ENCODE assay signal across 6 cellular contexts in the genomic region with DNA sequence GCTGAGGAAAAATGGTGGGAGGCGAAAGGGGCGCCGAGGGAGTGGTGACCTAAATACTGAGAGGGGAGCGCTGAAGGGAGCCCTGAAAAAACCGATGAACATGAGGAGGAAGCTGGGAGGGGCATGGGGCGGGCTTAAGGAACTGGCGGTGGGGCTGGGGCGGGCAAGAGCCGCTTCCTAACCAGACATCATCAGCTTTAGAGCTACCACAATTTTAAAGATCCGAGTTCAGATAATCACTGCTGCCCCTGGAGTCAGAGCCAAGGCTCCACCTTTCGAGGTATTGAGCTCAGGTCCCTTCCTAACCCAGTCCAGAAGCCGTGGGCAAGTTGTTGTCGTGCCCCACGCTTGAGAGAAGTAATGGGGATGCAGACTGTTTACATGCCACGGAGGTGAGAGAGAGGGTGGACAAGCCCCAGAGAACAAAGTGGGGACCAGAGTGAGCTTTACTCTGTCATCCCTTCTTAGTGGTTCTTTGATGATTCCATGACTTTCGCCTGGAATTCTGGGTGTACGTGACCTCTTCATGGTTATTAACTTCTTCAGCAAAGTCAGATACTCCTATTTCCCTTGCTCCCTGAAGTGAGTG. TPM values are rescaled to one million over a fixed set of nuclear protein-coding genes. Genes with fewer than 3 reads are reported as not detected.
DNase-seq lines count a peak whose midpoint lies in the region; ATAC-seq and TF ChIP-seq lines count a peak whose summit lies in the region.

No MANE protein-coding gene starts in this region.

- H3K9me3 Mint-ChIP-seq in activated naive CD8-positive, alpha-beta T cell treated with anti-CD3 and anti-CD28 coated beads, Interleukin-2, amount 50 U/mL, for 24 hours, result no peaks in the 10 kb centered on the region

- peaks cover 38% of the 10 kb centered on the region for H3K4me1 Mint-ChIP-seq in activated naive CD8-positive, alpha-beta T cell treated with anti-CD3 and anti-CD28 coated beads, Interleukin-2, amount 50 U/mL, for 24 hours

- peak overlapping the region; percentile 81 for H3K4me3 ChIP-seq in GM12875 (ENCODE audit: low read depth, low read length)
- peak overlapping the region; percentile 91 for H3K4me3 ChIP-seq in mucosa of stomach (ENCODE audit: low read length)

- peaks cover 10% of the 10 kb centered on the region for H3K36me3 ChIP-seq in mucosa of stomach (ENCODE audit: control insufficient read depth, insufficient read depth, low read length)

- H3K4me3 Mint-ChIP-seq in activated naive CD8-positive, alpha-beta T cell treated with anti-CD3 and anti-CD28 coated beads, Interleukin-2, amount 50 U/mL, for 24 hours, result no peak overlapping the region

- no peak overlapping the region for H3K27ac Mint-ChIP-seq in activated naive CD8-positive, alpha-beta T cell treated with anti-CD3 and anti-CD28 coated beads, Interleukin-2, amount 50 U/mL, for 24 hours

- peak; percentile 25 for ATAC-seq in HG02943 (IDR thresholded peaks at IDR 0.05; ENCODE audit: low read depth, unreplicated experiment)
- ATAC-seq in activated naive CD8-positive, alpha-beta T cell treated with anti-CD3 and anti-CD28 coated beads, Interleukin-2, amount 50 U/mL, for 24 hours, result peak; percentile 45

- no peaks in the 10 kb centered on the region for H3K9me3 ChIP-seq in mucosa of stomach (ENCODE audit: control insufficient read depth, low read length)

- H3K4me1 ChIP-seq in mucosa of stomach (ENCODE audit: control insufficient read depth, insufficient read depth, low read length), result peaks cover 17% of the 10 kb centered on the region

- H3K9ac ChIP-seq in mucosa of stomach (ENCODE audit: low read length), result peak overlapping the region; percentile 81

- H3K27me3 Mint-ChIP-seq in activated naive CD8-positive, alpha-beta T cell treated with anti-CD3 and anti-CD28 coated beads, Interleukin-2, amount 50 U/mL, for 24 hours, result no peaks in the 10 kb centered on the region

- H3K36me3 Mint-ChIP-seq in activated naive CD8-positive, alpha-beta T cell treated with anti-CD3 and anti-CD28 coated beads, Interleukin-2, amount 50 U/mL, for 24 hours (ENCODE audit: low read depth), result peaks cover 39% of the 10 kb centered on the region

- TF ChIP-seq CTCF in GM12875 (IDR thresholded peaks at IDR 0.05; ENCODE audit: borderline replicate concordance, insufficient read depth, low read depth, low read length), result no peak

- no peaks in the 10 kb centered on the region for H3K27me3 ChIP-seq in mucosa of stomach (ENCODE audit: control insufficient read depth, insufficient read depth, low read length)

- DNase-seq in activated naive CD8-positive, alpha-beta T cell treated with anti-CD3 and anti-CD28 coated beads, Interleukin-2, amount 50 U/mL, for 24 hours, result no peak
- DNase-seq in mucosa of gallbladder (ENCODE audit: low spot score), result no peak
- DNase-seq in stimulated activated CD4-positive, alpha-beta T cell treated with anti-CD3 and anti-CD28 coated beads, Interleukin-2, amount 100 ng/mL, for 24 hours, result no peak

RNA-seq across cellular contexts. Expression of a gene that starts 0.4 kb away (rescaled TPM):
- 66.2 TPM for total RNA-seq in mucosa of gallbladder

RNA-seq across cellular contexts. Expression of a gene that starts 0.7 kb away (rescaled TPM):
- 36.6 TPM for total RNA-seq in mucosa of gallbladder

RNA-seq across cellular contexts. Expression of a gene that starts 11.2 kb away (rescaled TPM):
- 31.6 TPM for total RNA-seq in mucosa of gallbladder

RNA-seq across cellular contexts. Expression of a gene that starts 24.5 kb away (rescaled TPM):
- 5.2 TPM for total RNA-seq in mucosa of gallbladder
